Comparison of ENCODE assay signal across 8 cellular contexts in the genomic region with DNA sequence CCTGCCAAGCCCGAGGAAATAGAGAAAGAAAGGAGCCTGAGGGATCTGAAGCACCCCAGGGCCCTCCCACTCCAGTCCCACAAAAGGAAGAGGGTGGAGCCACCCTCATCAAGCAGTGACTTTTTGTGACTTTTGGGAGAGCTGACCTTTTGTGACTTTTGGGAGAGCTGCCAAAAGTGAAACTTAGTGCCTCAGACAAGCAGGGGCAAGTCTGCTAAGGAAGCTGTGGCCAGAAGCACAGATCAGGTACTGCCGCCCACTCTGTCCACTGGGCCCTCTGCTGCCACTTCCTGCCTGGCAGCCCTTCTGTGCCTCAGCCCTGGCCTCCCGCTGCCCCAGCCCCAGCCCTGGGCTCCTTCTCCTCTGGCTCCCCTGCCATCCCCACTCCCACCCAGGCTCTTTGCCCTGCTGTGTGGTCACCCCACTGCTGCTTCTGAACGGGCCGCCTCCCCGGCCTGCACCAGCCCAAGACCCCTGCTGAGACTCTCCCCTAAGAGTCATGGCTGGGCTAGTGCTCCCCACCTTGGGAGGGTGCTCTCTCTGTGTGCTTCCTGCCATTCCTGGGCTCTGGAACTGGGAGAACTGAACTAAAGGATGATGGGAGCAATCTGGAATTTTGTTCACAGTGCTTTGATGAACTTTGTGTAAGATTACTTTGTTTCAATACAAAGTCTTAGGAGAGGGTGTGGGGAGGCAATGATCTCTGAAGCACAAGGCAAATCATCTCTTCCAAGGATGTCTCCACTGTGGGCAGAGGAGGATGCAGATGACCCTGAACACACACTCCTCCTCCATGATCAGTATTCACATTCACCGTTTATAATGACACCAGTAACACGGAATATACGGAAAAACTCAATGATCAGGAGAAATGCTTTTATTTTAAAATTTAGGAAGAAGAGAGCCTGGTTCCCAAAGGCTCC. TPM values are rescaled to one million over a fixed set of nuclear protein-coding genes. Genes with fewer than 3 reads are reported as not detected.
DNase-seq lines count a peak whose midpoint lies in the region; ATAC-seq and TF ChIP-seq lines count a peak whose summit lies in the region.

Gene APOBEC3H, plus strand, starts transcription at position 147 of the 923 bp plus-strand sequence. CDS start 3,035 bp downstream, outside the sequence.

- ATAC-seq in Panc1 (0 out of 2 replicates have a peak, but pooled peaks have one; percentile 38), GM21447 (IDR thresholded peaks at IDR 0.05; ENCODE audit: unreplicated experiment) (no peak)

- intact Hi-C loops in Panc1 (cut with micrococcal nuclease; ENCODE audit: unreplicated experiment) (no loop called here), prostate gland (cut with DNase I) (no loop called here)

- no peaks in the 10 kb centered on the region for H3K27me3 Mint-ChIP-seq in endodermal cell (ENCODE audit: insufficient read depth)

- no peaks in the 10 kb centered on the region for H3K4me1 ChIP-seq in Panc1 (ENCODE audit: control insufficient read depth, insufficient read depth, low read length)
- H3K4me1 ChIP-seq in endodermal cell (ENCODE audit: control insufficient read depth, insufficient read depth, low read length): no peaks in the 10 kb centered on the region
- H3K4me1 ChIP-seq in prostate gland (replicated peaks): no peaks in the 10 kb centered on the region

- H3K9ac ChIP-seq in endodermal cell (ENCODE audit: extremely low read depth, low read length, poor library complexity, severe bottlenecking): no peak within 1 kb of the TSS

- no peak within 1 kb of the TSS for H3K4me3 ChIP-seq in Panc1 (ENCODE audit: low read depth in 2 of 2, low read length in 2 of 2)
- H3K4me3 ChIP-seq in endodermal cell (ENCODE audit: low read length): no peak within 1 kb of the TSS
- H3K4me3 ChIP-seq in prostate gland: no peak within 1 kb of the TSS

- BruUV-seq in Panc1 (replicated peaks; lab: Mats Ljungman, UMichigan): no TSS peak

- peaks cover 22% of the 10 kb centered on the region for H3K4me1 Mint-ChIP-seq in endodermal cell

- no peak within 1 kb of the TSS for H3K27ac ChIP-seq in Panc1 (ENCODE audit: low read length)
- H3K27ac ChIP-seq in endodermal cell (ENCODE audit: low read depth, low read length): no peak within 1 kb of the TSS
- H3K27ac ChIP-seq in prostate gland: peak within 1 kb of the TSS; percentile 19 to 42

- TF ChIP-seq CTCF in Panc1 (IDR thresholded peaks at IDR 0.05) (no peak), endodermal cell (conservative IDR thresholded peaks at IDR 0.05) (no peak), prostate gland (IDR thresholded peaks at IDR 0.05) (no peak)

- H3K9me3 Mint-ChIP-seq in endodermal cell: no peaks in the 10 kb centered on the region

- in situ Hi-C loops in Panc1 (cut with HindIII; ENCODE audit: low pct_unique_long_range_greater_than_20kb, low sequenced_read_pairs): no loop called here

- WGBS in endodermal cell (ENCODE audit: insufficient coverage in 1 of 2, insufficient read length in 1 of 2), 2 experiments: 90% methylated on average over 9 of the region's 9 CpGs; no CpG with 5 or more reads in 1 of the 2 experiments
- 63% methylated on average over 9 of the region's 9 CpGs for WGBS in prostate gland

- H3K36me3 Mint-ChIP-seq in endodermal cell (ENCODE audit: low read depth): no peaks in the 10 kb centered on the region

- peak; percentile 36 to 37 for DNase-seq in activated CD4-positive, alpha-beta T cell treated with anti-CD3 and anti-CD28 coated beads for 4 hours
- no peak for DNase-seq in activated CD4-positive, alpha-beta T cell treated with anti-CD3 and anti-CD28 coated beads, Interleukin-2, amount 50 U/mL, for 1 hour
- DNase-seq in Panc1 (ENCODE audit: low read depth, low spot score) (no peak), endodermal cell (peak; percentile 45), prostate gland (ENCODE audit: low spot score) (peak; percentile 21), HuH-7 (ENCODE audit: low spot score) (no peak), AG08396 (ENCODE audit: low spot score) (no peak)

- H3K9me3 ChIP-seq in Panc1 (ENCODE audit: control insufficient read depth, insufficient read depth, low read depth, low read length) (no peaks in the 10 kb centered on the region), endodermal cell (ENCODE audit: control insufficient read depth, low read length) (no peaks in the 10 kb centered on the region), prostate gland (no peaks in the 10 kb centered on the region)

- TF ChIP-seq POLR2A in prostate gland (IDR thresholded peaks at IDR 0.05): no peak

- H3K36me3 ChIP-seq in Panc1 (ENCODE audit: control insufficient read depth, insufficient read depth, low read length): no peaks in the 10 kb centered on the region
- no peaks in the 10 kb centered on the region for H3K36me3 ChIP-seq in endodermal cell (ENCODE audit: control insufficient read depth, insufficient read depth, low read length)
- H3K36me3 ChIP-seq in prostate gland: no peaks in the 10 kb centered on the region

- peak within 1 kb of the TSS; percentile 66 for H3K27ac Mint-ChIP-seq in endodermal cell

- no peaks in the 10 kb centered on the region for H3K27me3 ChIP-seq in Panc1 (ENCODE audit: control insufficient read depth, insufficient read depth, low read length)
- H3K27me3 ChIP-seq in endodermal cell (ENCODE audit: control insufficient read depth, insufficient read depth, low read length, poor library complexity, severe bottlenecking): no peaks in the 10 kb centered on the region
- H3K27me3 ChIP-seq in prostate gland (replicated peaks; ENCODE audit: insufficient read depth): no peaks in the 10 kb centered on the region

- CTCF ChIA-PET in Panc1 (lab: Charles Lee): no interaction called here

- POLR2A ChIA-PET in Panc1 (lab: Charles Lee): no interaction called here

- no peak within 1 kb of the TSS for H3K4me3 Mint-ChIP-seq in endodermal cell

RNA-seq across cellular contexts. Expression of gene APOBEC3H, which starts in this region (rescaled TPM):
- total RNA-seq in Panc1 (2021; ENCODE audit: unreplicated experiment) (not detected), endodermal cell (not detected), prostate gland (1 to 10 TPM in 1 of 2 donors, not detected in 1; 4.1 TPM)
- not detected for polyA plus RNA-seq in Panc1 (2012; ENCODE audit: insufficient read length)
- polyA plus RNA-seq in endodermal cell (2013, experiment 1 of 2): 0.32 TPM
- 0.62 TPM for polyA plus RNA-seq in endodermal cell (2013, experiment 2 of 2)

Comparison
In these comparisons a context has a peak if more than half of its experiments do, and no peak if none do; other contexts are left out.
1. DNase-seq: peak in activated CD4-positive, alpha-beta T cell treated with anti-CD3 and anti-CD28 coated beads for 4 hours (2 of 2) and prostate gland (single experiment); none in activated CD4-positive, alpha-beta T cell treated with anti-CD3 and anti-CD28 coated beads, Interleukin-2, amount 50 U/mL, for 1 hour (single experiment), Panc1 (single experiment), HuH-7 (single experiment) and AG08396 (single experiment).
2. Peak in ATAC-seq in Panc1; RNA of the gene not detected or under 1 TPM.
3. Peak in DNase-seq in endodermal cell; RNA of the gene not detected or under 1 TPM.
4. H3K27ac ChIP-seq: peak in prostate gland (2 of 2); none in Panc1 (single experiment) and endodermal cell (single experiment).